20 cellular contexts compared by ENCODE assay signal in genomic region chr7:107978815-107979408, GRCh38. TPM values are rescaled to one million over a fixed set of nuclear protein-coding genes. Genes with fewer than 3 reads are reported as not detected.
"Had no signal": no experiment of that assay in that cellular context is flagged by ENCODE, and none has a peak within 500 bp of the region (broad histone marks: within the 10 kb centered on the region; RNA-seq: fewer than 3 reads in every experiment).

No MANE protein-coding gene starts in this region.

- H3K4me3 ChIP-seq: dorsolateral prefrontal cortex, esophagus squamous epithelium, ovary, right atrium auricular region, sigmoid colon, skin epidermis, suprapubic skin, thyroid gland, upper lobe of right lung, vagina had no signal

- H3K4me1 Mint-ChIP-seq: naive thymus-derived CD4-positive, alpha-beta T cell had no signal

- H3K36me3 Mint-ChIP-seq: naive thymus-derived CD4-positive, alpha-beta T cell had no signal

- H3K36me3 ChIP-seq: neutrophil, ovary had no signal

- H3K27ac ChIP-seq: dorsolateral prefrontal cortex, epithelial cell of prostate, neutrophil, ovary, right atrium auricular region, skin epidermis, suprapubic skin, thyroid gland, upper lobe of right lung, vagina had no signal

- ATAC-seq: left cardiac atrium; naive thymus-derived CD4-positive, alpha-beta T cell; upper lobe of right lung had no signal

- H3K27ac Mint-ChIP-seq: naive thymus-derived CD4-positive, alpha-beta T cell had no signal

- H3K4me1 ChIP-seq: right atrium auricular region had no signal

- H3K9me3 Mint-ChIP-seq: naive thymus-derived CD4-positive, alpha-beta T cell had no signal

- H3K4me3 Mint-ChIP-seq: naive thymus-derived CD4-positive, alpha-beta T cell had no signal

- H3K27me3 ChIP-seq: dorsolateral prefrontal cortex, esophagus squamous epithelium, ovary, right atrium auricular region, sigmoid colon, suprapubic skin, thyroid gland, upper lobe of right lung, vagina had no signal

- DNase-seq: cortex of kidney; dorsolateral prefrontal cortex; effector CD8-positive, alpha-beta T cell; esophagus squamous epithelium; foreskin fibroblast; kidney; left cardiac atrium; naive thymus-derived CD4-positive, alpha-beta T cell; ovary; stimulated activated CD4-positive, alpha-beta T cell treated with anti-CD3 and anti-CD28 coated beads, Interleukin-12 subunit alpha, Interleukin-12 subunit beta, amount 100 ng/mL, for 4 hours; stimulated activated naive CD4-positive, alpha-beta T cell treated with Interleukin-2 at 50 U/mL for 16 hours; thyroid gland; upper lobe of right lung had no signal

- H3K9me3 ChIP-seq: esophagus squamous epithelium, neutrophil, ovary, right atrium auricular region, sigmoid colon, suprapubic skin, thyroid gland, upper lobe of right lung, vagina had no signal

RNA-seq across cellular contexts. Expression of gene LAMB1, which starts 24.0 kb away (rescaled TPM):
- total RNA-seq: naive thymus-derived CD4-positive, alpha-beta T cell had no signal
